ENCODE assay signal across 8 cellular contexts in the genomic region with DNA sequence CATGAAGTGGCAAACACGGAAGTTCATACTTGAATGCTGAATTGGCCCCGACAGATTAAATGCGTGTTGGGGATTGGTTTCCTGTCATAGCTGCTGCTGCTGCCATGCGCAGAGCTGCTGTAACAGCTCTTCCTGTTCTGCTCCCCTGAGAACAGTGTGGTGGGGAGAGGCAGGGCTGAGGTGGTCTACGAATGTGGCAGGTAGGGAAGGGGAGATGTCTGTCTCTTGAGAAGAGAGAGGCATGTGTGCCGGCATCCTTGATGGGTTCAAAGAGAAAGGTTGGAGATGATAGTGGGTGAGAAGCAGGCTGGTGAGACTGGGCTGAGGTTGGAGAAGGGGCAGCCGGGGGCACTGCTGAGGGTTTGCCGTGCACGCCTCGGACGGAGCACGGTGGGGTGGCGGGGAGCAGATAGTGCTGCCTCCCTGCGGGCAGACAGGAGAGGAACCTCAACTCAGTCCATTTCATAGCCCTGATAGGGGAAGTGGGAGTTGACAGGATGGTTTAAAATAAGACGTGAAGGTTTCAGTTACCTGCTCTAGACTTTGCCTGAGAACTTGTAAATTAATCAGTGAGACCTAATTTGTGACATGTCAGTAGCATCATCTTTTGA.
A peak's percentile ranks its signal among the peaks of the same experiment; 100 is the strongest.
DNase-seq lines count a peak whose midpoint lies in the region; ATAC-seq lines count a peak whose summit lies in the region.

No MANE protein-coding gene starts in this region.

- ATAC-seq in GM21447 (IDR thresholded peaks at IDR 0.05; ENCODE audit: unreplicated experiment) = peak; percentile 98

- DNase-seq in CMK (ENCODE audit: low read depth) = peak; percentile 9
- DNase-seq in Kasumi-1 (lab: John Stamatoyannopoulos, UW) = peak; percentile 84 to 85
- DNase-seq in activated CD8-positive, alpha-beta memory T cell treated with anti-CD3 and anti-CD28 coated beads, Interleukin-2, amount 50 U/mL, for 24 hours (ENCODE audit: extremely low read depth) = peak; percentile 36
- DNase-seq in globus pallidus (ENCODE audit: low spot score) = peak; percentile 29
- peak; percentile 49 to 65 (median 61) for DNase-seq in stimulated activated CD4-positive, alpha-beta T cell treated with anti-CD3 and anti-CD28 coated beads, TNF-alpha, amount 100 ng/mL, for 1 hour (ENCODE audit: low read depth in 3 of 3, low spot score in 1 of 3)
- no peak for DNase-seq in DMS153 treated with DMSO at 0.1 percent for 48 hours (lab: John Stamatoyannopoulos, UW; ENCODE audit: unreplicated experiment)
- DNase-seq in dedifferentiated amniotic fluid mesenchymal stem cell (ENCODE audit: extremely low spot score) = no peak

Comparison
In these comparisons a context has a peak if more than half of its experiments do, and no peak if none do; other contexts are left out.
1. DNase-seq: peak in CMK (single experiment), Kasumi-1 (2 of 2), activated CD8-positive, alpha-beta memory T cell treated with anti-CD3 and anti-CD28 coated beads, Interleukin-2, amount 50 U/mL, for 24 hours (single experiment), globus pallidus (single experiment) and stimulated activated CD4-positive, alpha-beta T cell treated with anti-CD3 and anti-CD28 coated beads, TNF-alpha, amount 100 ng/mL, for 1 hour (3 of 3); none in DMS153 treated with DMSO at 0.1 percent for 48 hours (single experiment) and dedifferentiated amniotic fluid mesenchymal stem cell (single experiment).